In the genomic region with DNA sequence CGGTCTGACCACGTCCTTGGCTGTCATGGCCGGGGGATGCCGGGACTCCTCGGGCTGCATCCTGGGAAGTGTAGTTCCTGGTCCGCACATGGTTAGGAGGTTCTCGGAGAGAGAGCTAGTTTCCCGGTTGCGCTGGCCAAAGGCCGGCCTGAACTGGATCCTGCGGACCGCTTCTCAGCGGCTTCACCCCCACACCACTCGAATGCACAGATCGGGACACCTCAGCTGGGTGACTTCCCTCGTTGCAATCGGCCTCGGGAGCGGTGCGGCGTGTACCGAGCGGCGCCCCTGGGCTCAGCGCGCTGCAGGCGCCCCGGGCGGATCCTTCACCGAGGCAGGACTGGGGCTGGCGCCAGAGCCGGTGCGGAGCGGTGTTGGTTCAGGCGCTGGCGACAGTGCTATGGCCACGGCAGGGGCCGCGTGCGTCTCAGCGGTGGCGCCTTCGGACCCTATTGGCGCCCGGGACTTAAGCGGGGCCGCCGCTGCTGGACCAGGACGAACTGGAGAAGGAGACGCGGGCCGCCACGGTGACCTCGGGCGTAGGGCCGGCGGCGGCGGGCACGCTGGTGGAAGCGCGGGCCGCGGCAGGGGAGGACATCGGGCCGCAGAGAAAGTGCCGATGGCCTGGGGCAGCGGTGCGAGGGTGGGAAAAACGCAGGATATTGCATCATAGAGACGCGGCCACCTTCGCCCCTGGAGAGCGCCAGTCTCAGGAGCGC, we compare ENCODE assay signal across 8 cellular contexts. TPM values are rescaled to one million over a fixed set of nuclear protein-coding genes. Genes with fewer than 3 reads are reported as not detected.
DNase-seq lines count a peak whose midpoint lies in the region; ATAC-seq and TF ChIP-seq lines count a peak whose summit lies in the region.

No MANE protein-coding gene starts in this region.

- WGBS in ectodermal cell, 2 experiments = 0% methylated on average over 75 of the region's 75 CpGs
- WGBS in lower leg skin, 2 donors = 0% methylated on average over 28 to 63 of the region's 75 CpGs

- H3K9me3 ChIP-seq in ectodermal cell (ENCODE audit: control insufficient read depth, low read length) (no peaks in the 10 kb centered on the region), Karpas-422 (ENCODE audit: low read length) (no peaks in the 10 kb centered on the region)

- H3K27ac ChIP-seq in ectodermal cell (ENCODE audit: insufficient read depth, low read depth, low read length, poor library complexity, severe bottlenecking) (peak overlapping the region; percentile 88), Karpas-422 (ENCODE audit: low read length) (no peak overlapping the region)

- H3K4me3 ChIP-seq in ectodermal cell (ENCODE audit: insufficient read depth, low read depth, low read length) (peak overlapping the region; percentile 59), lower leg skin (ENCODE audit: low read depth, poor library complexity, severe bottlenecking) (peak overlapping the region; percentile 62), Karpas-422 (ENCODE audit: low read length) (no peak overlapping the region)

- H2AFZ ChIP-seq in Karpas-422 (ENCODE audit: low read length) = no peak overlapping the region

- no peaks in the 10 kb centered on the region for H3K27me3 ChIP-seq in ectodermal cell (ENCODE audit: control insufficient read depth, insufficient read depth, low read length, poor library complexity, severe bottlenecking)
- H3K27me3 ChIP-seq in Karpas-422 (ENCODE audit: low read length) = no peaks in the 10 kb centered on the region

- no peak overlapping the region for H3K4me2 ChIP-seq in Karpas-422 (ENCODE audit: low read depth, low read length, poor library complexity, severe bottlenecking)

- DNase-seq in GM04503 (ENCODE audit: low read depth) (peak; percentile 46), NCI-H460 (ENCODE audit: extremely low read depth, low read depth) (peak; percentile 79), lower leg skin (ENCODE audit: low spot score in 2 of 2) (peak; percentile 77 to 94), Karpas-422 (no peak)
- DNase-seq in activated CD4-positive, alpha-beta T cell treated with anti-CD3 and anti-CD28 coated beads, Interleukin-2, amount 50 U/mL, for 24 hours (ENCODE audit: low read depth in 1 of 2, low spot score in 1 of 2) = peak; percentile 45 to 58
- peak; percentile 75 for DNase-seq in stimulated activated CD4-positive, alpha-beta T cell treated with anti-CD3 and anti-CD28 coated beads, Interleukin-4, amount 100 ng/mL, for 24 hours

- no peaks in the 10 kb centered on the region for H3K79me2 ChIP-seq in Karpas-422 (ENCODE audit: low read length)

- TF ChIP-seq CTCF in lower leg skin (IDR thresholded peaks at IDR 0.05) = no peak

- TF ChIP-seq POLR2A in lower leg skin (IDR thresholded peaks at IDR 0.05) = no peak

- no peak overlapping the region for H3K9ac ChIP-seq in Karpas-422 (ENCODE audit: low read length)

- no peaks in the 10 kb centered on the region for H4K20me1 ChIP-seq in Karpas-422 (ENCODE audit: insufficient read depth, low read depth, low read length)

- intact Hi-C loops in lower leg skin (cut with DNase I; ENCODE audit: low total_unique reads) = loop anchor here (10.0 kb wide), 1 partner anchor 51 kb away; no protein-coding TSS in a partner anchor

- peaks cover 19% of the 10 kb centered on the region for H3K36me3 ChIP-seq in ectodermal cell (ENCODE audit: control insufficient read depth, insufficient read depth, low read length)
- H3K36me3 ChIP-seq in Karpas-422 (ENCODE audit: insufficient read depth, low read length) = 0 out of 2 replicates have a peak, but pooled peaks cover 9% of the 10 kb centered on the region

- ATAC-seq in HG02759 (IDR thresholded peaks at IDR 0.05; ENCODE audit: unreplicated experiment) = peak; percentile 71

- no peaks in the 10 kb centered on the region for H3K9me2 ChIP-seq in Karpas-422 (replicated peaks; ENCODE audit: insufficient read depth, low read length)

- H3K4me1 ChIP-seq in ectodermal cell (ENCODE audit: control insufficient read depth, insufficient read depth, low read length) (peaks cover 5% of the 10 kb centered on the region), Karpas-422 (ENCODE audit: low read length) (no peaks in the 10 kb centered on the region)

RNA-seq across cellular contexts. Expression of a gene that starts 11.5 kb away (rescaled TPM):
- 10.9 and 11.1 TPM in 2 replicates for total RNA-seq in NCI-H460 (2014; rRNA removed; shearing (Covaris generic))
- polyA plus RNA-seq in NCI-H460 (2014; cell fraction: nucleus; rRNA removed) = 6.0 and 6.4 TPM in 2 replicates
- 28.0 TPM for polyA plus RNA-seq in ectodermal cell (2013, experiment 1 of 4)
- 33.7 TPM for polyA plus RNA-seq in ectodermal cell (2013, experiment 2 of 4)
- polyA plus RNA-seq in ectodermal cell (2013, experiment 3 of 4) = 24.7 TPM
- polyA plus RNA-seq in ectodermal cell (2013, experiment 4 of 4) = 26.9 TPM
- total RNA-seq in lower leg skin = 10 to 100 TPM; 10.9 to 18.1 (median 16.0) TPM
- total RNA-seq in Karpas-422 (2014; rRNA removed; shearing (Covaris generic); ENCODE audit: low replicate concordance) = 4.8 and 6.3 TPM in 2 replicates

RNA-seq across cellular contexts. Expression of a gene that starts 13.4 kb away (rescaled TPM):
- total RNA-seq in NCI-H460 (2014; rRNA removed; shearing (Covaris generic)) = 86.3 and 87.1 TPM in 2 replicates
- 55.2 and 83.5 TPM in 2 replicates for polyA plus RNA-seq in NCI-H460 (2014; cell fraction: nucleus; rRNA removed)
- 99.4 TPM for polyA plus RNA-seq in ectodermal cell (2013, experiment 1 of 4)
- polyA plus RNA-seq in ectodermal cell (2013, experiment 2 of 4) = 94.3 TPM
- polyA plus RNA-seq in ectodermal cell (2013, experiment 3 of 4) = 65.2 TPM
- 76.5 TPM for polyA plus RNA-seq in ectodermal cell (2013, experiment 4 of 4)
- 100 to 1,000 TPM in 1 of 4 donors, 10 to 100 TPM in 3; 82.2 to 112 (median 92.9) TPM for total RNA-seq in lower leg skin
- 57.9 and 66.4 TPM in 2 replicates for total RNA-seq in Karpas-422 (2014; rRNA removed; shearing (Covaris generic); ENCODE audit: low replicate concordance)

RNA-seq across cellular contexts. Expression of a gene that starts 13.7 kb away (rescaled TPM):
- total RNA-seq in NCI-H460 (2014; rRNA removed; shearing (Covaris generic)) = 2.2 and 4.6 TPM in 2 replicates
- 33.1 and 33.4 TPM in 2 replicates for polyA plus RNA-seq in NCI-H460 (2014; cell fraction: nucleus; rRNA removed)
- 7.8 TPM for polyA plus RNA-seq in ectodermal cell (2013, experiment 1 of 4)
- polyA plus RNA-seq in ectodermal cell (2013, experiment 2 of 4) = 7.3 TPM
- 5.2 TPM for polyA plus RNA-seq in ectodermal cell (2013, experiment 3 of 4)
- 5.8 TPM for polyA plus RNA-seq in ectodermal cell (2013, experiment 4 of 4)
- 1 to 10 TPM; 1.2 to 4.1 (median 2.6) TPM for total RNA-seq in lower leg skin
- 8.9 and 15.0 TPM in 2 replicates for total RNA-seq in Karpas-422 (2014; rRNA removed; shearing (Covaris generic); ENCODE audit: low replicate concordance)

RNA-seq across cellular contexts. Expression of a gene that starts 27.3 kb away (rescaled TPM):
- 14.3 and 16.6 TPM in 2 replicates for total RNA-seq in NCI-H460 (2014; rRNA removed; shearing (Covaris generic))
- 51.1 and 81.3 TPM in 2 replicates for polyA plus RNA-seq in NCI-H460 (2014; cell fraction: nucleus; rRNA removed)
- polyA plus RNA-seq in ectodermal cell (2013, experiment 1 of 4) = 41.4 TPM
- polyA plus RNA-seq in ectodermal cell (2013, experiment 2 of 4) = 44.2 TPM
- 37.8 TPM for polyA plus RNA-seq in ectodermal cell (2013, experiment 3 of 4)
- polyA plus RNA-seq in ectodermal cell (2013, experiment 4 of 4) = 41.3 TPM
- total RNA-seq in lower leg skin = 10 to 100 TPM; 20.6 to 39.5 (median 31.5) TPM
- total RNA-seq in Karpas-422 (2014; rRNA removed; shearing (Covaris generic); ENCODE audit: low replicate concordance) = 32.3 and 35.5 TPM in 2 replicates
